ENCODE assay signal across 8 cellular contexts in genomic region chr4:152679414-152680281, GRCh38. TPM values are rescaled to one million over a fixed set of nuclear protein-coding genes. Genes with fewer than 3 reads are reported as not detected.
DNase-seq lines count a peak whose midpoint lies in the region; ATAC-seq and TF ChIP-seq lines count a peak whose summit lies in the region.

TMEM154 (minus strand) TSS chr4:152679997; CDS start chr4:152679933, 64 bp downstream.

- no peaks in the 10 kb centered on the region for H3K27me3 ChIP-seq in right lobe of liver

- no peaks in the 10 kb centered on the region for H3K9me3 Mint-ChIP-seq in HFFc6
- no peaks in the 10 kb centered on the region for H3K9me3 Mint-ChIP-seq in dendritic cell treated with granulocyte-macrophage colony-stimulating factor and Interleukin-4, amounts not matched to agents 40 ng/mL and 50 ng/mL, for 4 days

- DNase-seq in GM13976 (ENCODE audit: low spot score) (peak; percentile 74), HFFc6 (peak; percentile 17), NCI-H1105 (lab: John Stamatoyannopoulos, UW) (peak; percentile 34), right lobe of liver (peak; percentile 65 to 75 (median 65)), GM19240 (ENCODE audit: insufficient read length, low spot score) (no peak)
- peak; percentile 47 to 49 for DNase-seq in activated CD4-positive, alpha-beta T cell treated with anti-CD3 and anti-CD28 coated beads for 4 hours
- peak; percentile 62 for DNase-seq in stimulated activated CD4-positive, alpha-beta T cell treated with anti-CD3 and anti-CD28 coated beads, Interleukin-4, amount 100 ng/mL, for 24 hours

- H3K36me3 ChIP-seq in right lobe of liver = no peaks in the 10 kb centered on the region

- peaks cover 46% of the 10 kb centered on the region for H3K4me1 Mint-ChIP-seq in HFFc6 (ENCODE audit: low read depth)
- H3K4me1 Mint-ChIP-seq in dendritic cell treated with granulocyte-macrophage colony-stimulating factor and Interleukin-4, amounts not matched to agents 40 ng/mL and 50 ng/mL, for 4 days (ENCODE audit: low read depth) = peaks cover 38% of the 10 kb centered on the region

- in situ Hi-C loops in GM13976 (cut with MboI; ENCODE audit: low sequenced_read_pairs, unreplicated experiment) = no loop called here

- H3K27ac ChIP-seq in right lobe of liver = no peak within 1 kb of the TSS

- peak within 1 kb of the TSS; percentile 85 for H3K4me3 Mint-ChIP-seq in HFFc6
- H3K4me3 Mint-ChIP-seq in dendritic cell treated with granulocyte-macrophage colony-stimulating factor and Interleukin-4, amounts not matched to agents 40 ng/mL and 50 ng/mL, for 4 days = peak within 1 kb of the TSS; percentile 82

- TF ChIP-seq CTCF in GM13976 (IDR thresholded peaks at IDR 0.05; ENCODE audit: borderline replicate concordance, control extremely low read depth, extremely low read depth, insufficient read depth, missing control alignments) (no peak), HFFc6 (IDR thresholded peaks at IDR 0.05) (no peak), right lobe of liver (IDR thresholded peaks at IDR 0.05) (no peak)

- no peaks in the 10 kb centered on the region for H3K36me3 Mint-ChIP-seq in HFFc6 (ENCODE audit: low read depth)
- no peaks in the 10 kb centered on the region for H3K36me3 Mint-ChIP-seq in dendritic cell treated with granulocyte-macrophage colony-stimulating factor and Interleukin-4, amounts not matched to agents 40 ng/mL and 50 ng/mL, for 4 days (ENCODE audit: low read depth)

- TF ChIP-seq POLR2A in right lobe of liver (IDR thresholded peaks at IDR 0.05) = peak; percentile 62

- H3K4me3 ChIP-seq in right lobe of liver = peak within 1 kb of the TSS; percentile 2 to 48 (median 43)

- H3K27me3 Mint-ChIP-seq in HFFc6 (ENCODE audit: insufficient read depth) = peaks cover 9% of the 10 kb centered on the region
- no peaks in the 10 kb centered on the region for H3K27me3 Mint-ChIP-seq in dendritic cell treated with granulocyte-macrophage colony-stimulating factor and Interleukin-4, amounts not matched to agents 40 ng/mL and 50 ng/mL, for 4 days

- peak within 1 kb of the TSS; percentile 44; the same call in 1 of the 2 replicates for H3K27ac Mint-ChIP-seq in HFFc6
- peak within 1 kb of the TSS; percentile 86 for H3K27ac Mint-ChIP-seq in dendritic cell treated with granulocyte-macrophage colony-stimulating factor and Interleukin-4, amounts not matched to agents 40 ng/mL and 50 ng/mL, for 4 days

- peak; percentile 86 to 93 (median 88) for ATAC-seq in right lobe of liver

- peaks cover 0 to 10% (median 0%) of the 10 kb centered on the region in 4 donors for H3K4me1 ChIP-seq in right lobe of liver

- WGBS in right lobe of liver (ENCODE audit: insufficient coverage, low coverage, low lambda C conversion rate, missing lambda C conversion rate) = 7% methylated on average over 26 of the region's 32 CpGs

- intact Hi-C loops in dendritic cell treated with granulocyte-macrophage colony-stimulating factor and Interleukin-4, amounts not matched to agents 40 ng/mL and 50 ng/mL, for 4 days (cut with micrococcal nuclease) = loop anchor here (10.0 kb wide), 1 partner anchor 55 kb away; no protein-coding TSS in a partner anchor
- intact Hi-C loops in right lobe of liver (cut with DNase I) = no loop called here

- H3K9me3 ChIP-seq in right lobe of liver = no peaks in the 10 kb centered on the region

RNA-seq across cellular contexts. Expression of gene TMEM154, which starts in this region (rescaled TPM):
- total RNA-seq in HFFc6 (2021; fragmentation: NEBNext Ultra II Directional; extraction: Animal tissue kit (Norgen Biotek cat#: 25700)) = 1 to 10 TPM in 3 of 6 experiments, under 1 TPM in 3; 0.23 to 4.0 (median 0.95) TPM
- 1 to 10 TPM in 5 of 6 experiments, under 1 TPM in 1; 0.64 to 6.7 (median 2.9) TPM for total RNA-seq in right lobe of liver
